ENCODE assay signal across 1 cellular context in the genomic region with DNA sequence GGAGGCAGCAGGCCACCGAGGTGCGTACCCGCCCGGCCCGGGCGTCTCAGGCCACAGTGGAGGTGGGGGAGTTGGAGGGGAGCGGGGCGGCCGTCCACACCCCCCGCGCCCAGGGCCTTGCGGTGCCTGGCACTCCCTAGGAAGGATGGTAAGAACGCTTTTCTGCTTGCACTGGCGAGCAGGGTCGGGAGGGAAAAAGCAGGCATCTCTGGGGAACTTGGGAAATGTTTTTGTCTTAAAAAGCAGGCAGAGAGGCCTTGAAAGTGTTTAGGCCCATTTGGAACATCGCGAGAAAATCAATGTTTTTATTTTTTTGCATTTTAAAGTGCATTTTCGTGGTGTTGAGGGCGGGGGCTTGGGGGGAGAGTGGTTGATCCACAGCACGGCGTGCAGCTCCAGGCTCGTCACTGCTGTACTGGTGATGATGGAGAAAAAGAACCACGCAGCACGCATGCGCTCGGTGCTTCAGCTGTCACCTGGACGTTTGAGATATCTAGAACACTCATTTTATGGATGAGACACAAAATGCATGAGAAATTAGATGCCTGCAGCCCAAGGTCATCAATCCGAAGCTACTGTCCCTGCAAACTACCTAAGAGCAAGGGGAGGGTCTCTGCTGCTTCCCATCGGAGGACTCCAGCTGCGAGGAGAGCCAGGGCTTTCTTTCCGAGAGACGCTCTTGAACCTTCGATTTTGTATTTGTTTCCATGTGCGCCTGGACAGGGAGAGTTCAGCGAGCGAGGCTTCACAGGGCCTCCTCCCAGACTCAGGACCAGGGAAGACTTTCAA.
TF ChIP-seq lines count a peak whose summit lies in the region.

No MANE protein-coding gene starts in this region.

TF ChIP-seq in HepG2, 621 proteins besides CTCF, POLR2A, EP300 and RAD21:
- TF ChIP-seq, protein P1, sequence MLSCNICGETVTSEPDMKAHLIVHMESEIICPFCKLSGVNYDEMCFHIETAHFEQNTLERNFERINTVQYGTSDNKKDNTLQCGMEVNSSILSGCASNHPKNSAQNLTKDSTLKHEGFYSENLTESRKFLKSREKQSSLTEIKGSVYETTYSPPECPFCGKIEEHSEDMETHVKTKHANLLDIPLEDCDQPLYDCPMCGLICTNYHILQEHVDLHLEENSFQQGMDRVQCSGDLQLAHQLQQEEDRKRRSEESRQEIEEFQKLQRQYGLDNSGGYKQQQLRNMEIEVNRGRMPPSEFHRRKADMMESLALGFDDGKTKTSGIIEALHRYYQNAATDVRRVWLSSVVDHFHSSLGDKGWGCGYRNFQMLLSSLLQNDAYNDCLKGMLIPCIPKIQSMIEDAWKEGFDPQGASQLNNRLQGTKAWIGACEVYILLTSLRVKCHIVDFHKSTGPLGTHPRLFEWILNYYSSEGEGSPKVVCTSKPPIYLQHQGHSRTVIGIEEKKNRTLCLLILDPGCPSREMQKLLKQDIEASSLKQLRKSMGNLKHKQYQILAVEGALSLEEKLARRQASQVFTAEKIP (CRISPR knock-in tag; IDR thresholded peaks at IDR 0.05; ENCODE audit: borderline replicate concordance): no peak
- no peak for TF ChIP-seq GATA4 (IDR thresholded peaks at IDR 0.05; ENCODE audit: borderline replicate concordance, low read depth)
- TF ChIP-seq SP2 (CRISPR knock-in tag; IDR thresholded peaks at IDR 0.05): no peak
- TF ChIP-seq FOXK2 (IDR thresholded peaks at IDR 0.05): no peak
- no peak for TF ChIP-seq GZF1 (CRISPR knock-in tag; IDR thresholded peaks at IDR 0.05)
- no peak for TF ChIP-seq SRSF9 (IDR thresholded peaks at IDR 0.05; ENCODE audit: borderline replicate concordance, insufficient read depth, low read depth, low read length, poor library complexity, severe bottlenecking)
- TF ChIP-seq PCBP2 (optimal IDR thresholded peaks at IDR 0.05; ENCODE audit: low read depth, low read length, poor library complexity, severe bottlenecking): no peak
- TF ChIP-seq, protein P2, sequence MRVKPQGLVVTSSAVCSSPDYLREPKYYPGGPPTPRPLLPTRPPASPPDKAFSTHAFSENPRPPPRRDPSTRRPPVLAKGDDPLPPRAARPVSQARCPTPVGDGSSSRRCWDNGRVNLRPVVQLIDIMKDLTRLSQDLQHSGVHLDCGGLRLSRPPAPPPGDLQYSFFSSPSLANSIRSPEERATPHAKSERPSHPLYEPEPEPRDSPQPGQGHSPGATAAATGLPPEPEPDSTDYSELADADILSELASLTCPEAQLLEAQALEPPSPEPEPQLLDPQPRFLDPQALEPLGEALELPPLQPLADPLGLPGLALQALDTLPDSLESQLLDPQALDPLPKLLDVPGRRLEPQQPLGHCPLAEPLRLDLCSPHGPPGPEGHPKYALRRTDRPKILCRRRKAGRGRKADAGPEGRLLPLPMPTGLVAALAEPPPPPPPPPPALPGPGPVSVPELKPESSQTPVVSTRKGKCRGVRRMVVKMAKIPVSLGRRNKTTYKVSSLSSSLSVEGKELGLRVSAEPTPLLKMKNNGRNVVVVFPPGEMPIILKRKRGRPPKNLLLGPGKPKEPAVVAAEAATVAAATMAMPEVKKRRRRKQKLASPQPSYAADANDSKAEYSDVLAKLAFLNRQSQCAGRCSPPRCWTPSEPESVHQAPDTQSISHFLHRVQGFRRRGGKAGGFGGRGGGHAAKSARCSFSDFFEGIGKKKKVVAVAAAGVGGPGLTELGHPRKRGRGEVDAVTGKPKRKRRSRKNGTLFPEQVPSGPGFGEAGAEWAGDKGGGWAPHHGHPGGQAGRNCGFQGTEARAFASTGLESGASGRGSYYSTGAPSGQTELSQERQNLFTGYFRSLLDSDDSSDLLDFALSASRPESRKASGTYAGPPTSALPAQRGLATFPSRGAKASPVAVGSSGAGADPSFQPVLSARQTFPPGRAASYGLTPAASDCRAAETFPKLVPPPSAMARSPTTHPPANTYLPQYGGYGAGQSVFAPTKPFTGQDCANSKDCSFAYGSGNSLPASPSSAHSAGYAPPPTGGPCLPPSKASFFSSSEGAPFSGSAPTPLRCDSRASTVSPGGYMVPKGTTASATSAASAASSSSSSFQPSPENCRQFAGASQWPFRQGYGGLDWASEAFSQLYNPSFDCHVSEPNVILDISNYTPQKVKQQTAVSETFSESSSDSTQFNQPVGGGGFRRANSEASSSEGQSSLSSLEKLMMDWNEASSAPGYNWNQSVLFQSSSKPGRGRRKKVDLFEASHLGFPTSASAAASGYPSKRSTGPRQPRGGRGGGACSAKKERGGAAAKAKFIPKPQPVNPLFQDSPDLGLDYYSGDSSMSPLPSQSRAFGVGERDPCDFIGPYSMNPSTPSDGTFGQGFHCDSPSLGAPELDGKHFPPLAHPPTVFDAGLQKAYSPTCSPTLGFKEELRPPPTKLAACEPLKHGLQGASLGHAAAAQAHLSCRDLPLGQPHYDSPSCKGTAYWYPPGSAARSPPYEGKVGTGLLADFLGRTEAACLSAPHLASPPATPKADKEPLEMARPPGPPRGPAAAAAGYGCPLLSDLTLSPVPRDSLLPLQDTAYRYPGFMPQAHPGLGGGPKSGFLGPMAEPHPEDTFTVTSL (CRISPR knock-in tag; IDR thresholded peaks at IDR 0.05; ENCODE audit: borderline replicate concordance): no peak
- TF ChIP-seq, protein P3, sequence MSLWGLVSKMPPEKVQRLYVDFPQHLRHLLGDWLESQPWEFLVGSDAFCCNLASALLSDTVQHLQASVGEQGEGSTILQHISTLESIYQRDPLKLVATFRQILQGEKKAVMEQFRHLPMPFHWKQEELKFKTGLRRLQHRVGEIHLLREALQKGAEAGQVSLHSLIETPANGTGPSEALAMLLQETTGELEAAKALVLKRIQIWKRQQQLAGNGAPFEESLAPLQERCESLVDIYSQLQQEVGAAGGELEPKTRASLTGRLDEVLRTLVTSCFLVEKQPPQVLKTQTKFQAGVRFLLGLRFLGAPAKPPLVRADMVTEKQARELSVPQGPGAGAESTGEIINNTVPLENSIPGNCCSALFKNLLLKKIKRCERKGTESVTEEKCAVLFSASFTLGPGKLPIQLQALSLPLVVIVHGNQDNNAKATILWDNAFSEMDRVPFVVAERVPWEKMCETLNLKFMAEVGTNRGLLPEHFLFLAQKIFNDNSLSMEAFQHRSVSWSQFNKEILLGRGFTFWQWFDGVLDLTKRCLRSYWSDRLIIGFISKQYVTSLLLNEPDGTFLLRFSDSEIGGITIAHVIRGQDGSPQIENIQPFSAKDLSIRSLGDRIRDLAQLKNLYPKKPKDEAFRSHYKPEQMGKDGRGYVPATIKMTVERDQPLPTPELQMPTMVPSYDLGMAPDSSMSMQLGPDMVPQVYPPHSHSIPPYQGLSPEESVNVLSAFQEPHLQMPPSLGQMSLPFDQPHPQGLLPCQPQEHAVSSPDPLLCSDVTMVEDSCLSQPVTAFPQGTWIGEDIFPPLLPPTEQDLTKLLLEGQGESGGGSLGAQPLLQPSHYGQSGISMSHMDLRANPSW (CRISPR knock-in tag; IDR thresholded peaks at IDR 0.05; ENCODE audit: borderline replicate concordance): no peak
- TF ChIP-seq, protein P4, sequence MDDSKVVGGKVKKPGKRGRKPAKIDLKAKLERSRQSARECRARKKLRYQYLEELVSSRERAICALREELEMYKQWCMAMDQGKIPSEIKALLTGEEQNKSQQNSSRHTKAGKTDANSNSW (CRISPR knock-in tag; IDR thresholded peaks at IDR 0.05; ENCODE audit: borderline replicate concordance): no peak
- TF ChIP-seq NR2F6 (IDR thresholded peaks at IDR 0.05): no peak
- TF ChIP-seq NR2F6 (CRISPR knock-in tag; IDR thresholded peaks at IDR 0.05): no peak
- TF ChIP-seq, protein P5, sequence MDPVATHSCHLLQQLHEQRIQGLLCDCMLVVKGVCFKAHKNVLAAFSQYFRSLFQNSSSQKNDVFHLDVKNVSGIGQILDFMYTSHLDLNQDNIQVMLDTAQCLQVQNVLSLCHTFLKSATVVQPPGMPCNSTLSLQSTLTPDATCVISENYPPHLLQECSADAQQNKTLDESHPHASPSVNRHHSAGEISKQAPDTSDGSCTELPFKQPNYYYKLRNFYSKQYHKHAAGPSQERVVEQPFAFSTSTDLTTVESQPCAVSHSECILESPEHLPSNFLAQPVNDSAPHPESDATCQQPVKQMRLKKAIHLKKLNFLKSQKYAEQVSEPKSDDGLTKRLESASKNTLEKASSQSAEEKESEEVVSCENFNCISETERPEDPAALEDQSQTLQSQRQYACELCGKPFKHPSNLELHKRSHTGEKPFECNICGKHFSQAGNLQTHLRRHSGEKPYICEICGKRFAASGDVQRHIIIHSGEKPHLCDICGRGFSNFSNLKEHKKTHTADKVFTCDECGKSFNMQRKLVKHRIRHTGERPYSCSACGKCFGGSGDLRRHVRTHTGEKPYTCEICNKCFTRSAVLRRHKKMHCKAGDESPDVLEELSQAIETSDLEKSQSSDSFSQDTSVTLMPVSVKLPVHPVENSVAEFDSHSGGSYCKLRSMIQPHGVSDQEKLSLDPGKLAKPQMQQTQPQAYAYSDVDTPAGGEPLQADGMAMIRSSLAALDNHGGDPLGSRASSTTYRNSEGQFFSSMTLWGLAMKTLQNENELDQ (CRISPR knock-in tag; IDR thresholded peaks at IDR 0.05; ENCODE audit: borderline replicate concordance): no peak
- TF ChIP-seq ATM (IDR thresholded peaks at IDR 0.05; ENCODE audit: borderline replicate concordance): no peak
- TF ChIP-seq RXRB (CRISPR knock-in tag; IDR thresholded peaks at IDR 0.05; ENCODE audit: borderline replicate concordance): no peak
- TF ChIP-seq ZBTB8A (CRISPR knock-in tag; IDR thresholded peaks at IDR 0.05; ENCODE audit: borderline replicate concordance, low read depth): no peak
- no peak for TF ChIP-seq ZNF570 (CRISPR knock-in tag; IDR thresholded peaks at IDR 0.05; ENCODE audit: borderline replicate concordance)
- no peak for TF ChIP-seq ZNF644 (CRISPR knock-in tag; IDR thresholded peaks at IDR 0.05; ENCODE audit: low read depth)
- no peak for TF ChIP-seq HMGA1 (CRISPR knock-in tag; conservative IDR thresholded peaks at IDR 0.05)
- no peak for TF ChIP-seq ZNF431 (CRISPR knock-in tag; IDR thresholded peaks at IDR 0.05; ENCODE audit: borderline replicate concordance, low read depth)
